Comparison of ENCODE assay signal across 14 cellular contexts in genomic region chr15:88630798-88631463, GRCh38. TPM values are rescaled to one million over a fixed set of nuclear protein-coding genes. Genes with fewer than 3 reads are reported as not detected.
DNase-seq lines count a peak whose midpoint lies in the region; ATAC-seq, FAIRE-seq and TF ChIP-seq lines count a peak whose summit lies in the region.
"Had no signal": no experiment of that assay in that cellular context is flagged by ENCODE, and none has a peak within 500 bp of the region (broad histone marks: within the 10 kb centered on the region; RNA-seq: fewer than 3 reads in every experiment).

No MANE protein-coding gene starts in this region.

- H2BK12ac ChIP-seq in H1 (ENCODE audit: low read depth, low read length): no peak overlapping the region

- no peak overlapping the region for H4K91ac ChIP-seq in H1 (replicated peaks; ENCODE audit: insufficient read length, low read length)

- H3K27ac ChIP-seq in CD4-positive, alpha-beta memory T cell (ENCODE audit: low read depth, low read length): peak overlapping the region; percentile 52
- H3K27ac ChIP-seq in OCI-LY3 (ENCODE audit: low read length) (peak overlapping the region; percentile 99), H1 (ENCODE audit: low read depth, low read length) (no peak overlapping the region), small intestine (ENCODE audit: low read depth in 1 of 2, low read length in 1 of 2) (peak overlapping the region; percentile 56 to 70)
- H3K27ac ChIP-seq: WERI-Rb-1 had no signal

- H3K9me3 Mint-ChIP-seq in CD4-positive, alpha-beta memory T cell: no peaks in the 10 kb centered on the region

- no peak overlapping the region for H3K56ac ChIP-seq in H1 (replicated peaks; ENCODE audit: insufficient read length, low read depth, low read length)

- no peak overlapping the region for H2AK5ac ChIP-seq in H1 (ENCODE audit: low read depth, low read length)

- H3K27me3 ChIP-seq in CD4-positive, alpha-beta memory T cell (ENCODE audit: insufficient read depth, low read length): no peaks in the 10 kb centered on the region
- H3K27me3 ChIP-seq in OCI-LY3 (ENCODE audit: low read depth, low read length) (no peaks in the 10 kb centered on the region), H1 (replicated peaks in 1 of 4; ENCODE audit: control insufficient read depth in 3 of 4, extremely low read depth in 1 of 4, insufficient read depth in 3 of 4, low read length in 3 of 4) (no peaks in the 10 kb centered on the region), small intestine (ENCODE audit: control insufficient read depth in 2 of 2, insufficient read depth in 2 of 2, low read length in 2 of 2) (no peaks in the 10 kb centered on the region)
- H3K27me3 ChIP-seq: adrenal gland had no signal

- H2BK5ac ChIP-seq in H1 (ENCODE audit: low read depth, low read length): no peak overlapping the region

- H3K27me3 Mint-ChIP-seq in CD4-positive, alpha-beta memory T cell: no peaks in the 10 kb centered on the region

- no peak overlapping the region for H3K14ac ChIP-seq in H1 (ENCODE audit: insufficient read length)

- H3K4me3 Mint-ChIP-seq in CD4-positive, alpha-beta memory T cell: peak overlapping the region in 6 of 8 donors; percentile 21 to 88 (median 75)

- POLR2A ChIA-PET in CD4-positive, alpha-beta memory T cell (lab: Charles Lee; ENCODE audit: partially characterized antibody): interaction anchor here (0.9 to 8.2 kb wide), 3 partner anchors 9 to 33 kb away, joined by 3 to 113 read pairs (median 28); partner anchors contain the start of gene AEN
- POLR2A ChIA-PET in H1 (lab: Charles Lee; ENCODE audit: partially characterized antibody): interaction anchor here (5.8 to 7.5 kb wide), 3 partner anchors 6 to 16 kb away, joined by 38 to 61 read pairs (median 52); partner anchors contain the start of gene AEN

- no peaks in the 10 kb centered on the region for H3K9me3 ChIP-seq in CD4-positive, alpha-beta memory T cell (ENCODE audit: control insufficient read depth in 1 of 2, low read length in 2 of 2)
- no peaks in the 10 kb centered on the region for H3K9me3 ChIP-seq in OCI-LY3 (ENCODE audit: insufficient read depth, low read length)
- no peaks in the 10 kb centered on the region for H3K9me3 ChIP-seq in H1 (ENCODE audit: insufficient read depth in 2 of 2, low read depth in 1 of 2, low read length in 1 of 2)
- no peaks in the 10 kb centered on the region for H3K9me3 ChIP-seq in small intestine (ENCODE audit: control insufficient read depth, low read depth)
- H3K9me3 ChIP-seq: adrenal gland had no signal

- H3K23me2 ChIP-seq in H1 (ENCODE audit: low read depth, low read length): no peaks in the 10 kb centered on the region

- H4K20me1 ChIP-seq in OCI-LY3 (ENCODE audit: insufficient read depth, low read length): peaks cover 68% of the 10 kb centered on the region
- peaks cover 56% of the 10 kb centered on the region in 2 experiments for H4K20me1 ChIP-seq in H1 (replicated peaks in 1 of 2; ENCODE audit: control insufficient read depth in 1 of 2, insufficient read depth in 2 of 2, low read length in 2 of 2)

- no peak overlapping the region for H3K4ac ChIP-seq in H1 (replicated peaks; ENCODE audit: insufficient read length, low read depth, low read length)

- H3K9ac ChIP-seq in OCI-LY3 (ENCODE audit: low read length): no peak overlapping the region; the same call in 1 of the 2 replicates
- H3K9ac ChIP-seq in H1 (replicated peaks in 1 of 4; ENCODE audit: extremely low read depth in 1 of 4, low read depth in 3 of 4, low read length in 3 of 4): no peak overlapping the region

- peaks cover 99% of the 10 kb centered on the region for H3K4me1 ChIP-seq in CD4-positive, alpha-beta memory T cell (ENCODE audit: insufficient read depth, low read length)
- H3K4me1 ChIP-seq in OCI-LY3 (ENCODE audit: low read length) (peaks cover 100% of the 10 kb centered on the region), H1 (replicated peaks in 1 of 4; ENCODE audit: control insufficient read depth in 3 of 4, insufficient read depth in 4 of 4, low read length in 3 of 4) (peaks cover 0 to 5% (median 3%) of the 10 kb centered on the region in 4 experiments; a peak in 5 of 7 replicates), small intestine (ENCODE audit: control insufficient read depth in 2 of 2, insufficient read depth in 1 of 2, low read depth in 1 of 2, low read length in 1 of 2) (peaks cover 0 to 8% of the 10 kb centered on the region in 2 donors)

- FAIRE-seq in H1 (lab: Jason Lieb, UNC): no peak
- FAIRE-seq in small intestine (lab: Jason Lieb, UNC): no peak
- FAIRE-seq: HTR-8/SVneo had no signal

- peaks cover 28% of the 10 kb centered on the region; the same call in 1 of the 2 replicates for H3K79me1 ChIP-seq in H1 (ENCODE audit: low read depth, low read length)

- no peak overlapping the region for H4K5ac ChIP-seq in H1 (ENCODE audit: insufficient read length, low read depth, low read length)

- no peak overlapping the region for H2BK120ac ChIP-seq in H1 (replicated peaks; ENCODE audit: low read depth, low read length)

- peak overlapping the region; percentile 51; the same call in 1 of the 2 replicates for H3K4me2 ChIP-seq in OCI-LY3 (ENCODE audit: low read length)
- no peak overlapping the region for H3K4me2 ChIP-seq in H1 (ENCODE audit: insufficient read depth in 1 of 2, low read depth in 2 of 2, low read length in 2 of 2)

- no peak overlapping the region for H3K4me3 ChIP-seq in CD4-positive, alpha-beta memory T cell (ENCODE audit: low read length in 2 of 2)
- no peak overlapping the region for H3K4me3 ChIP-seq in OCI-LY3 (ENCODE audit: low read length)
- no peak overlapping the region for H3K4me3 ChIP-seq in H1 (ENCODE audit: extremely low read depth in 1 of 4, insufficient read depth in 2 of 4, low read depth in 3 of 4, low read length in 4 of 4)
- H3K4me3 ChIP-seq in small intestine (ENCODE audit: low read depth in 1 of 2, low read length in 2 of 2): no peak overlapping the region
- H3K4me3 ChIP-seq: adrenal gland had no signal

- H3K4me1 Mint-ChIP-seq in CD4-positive, alpha-beta memory T cell: peaks cover 48 to 96% (median 80%) of the 10 kb centered on the region in 4 donors

- no peak overlapping the region for H3K18ac ChIP-seq in H1 (ENCODE audit: extremely low read depth, low read length)

- H2BK20ac ChIP-seq in H1 (ENCODE audit: low read length): no peak overlapping the region

- TF ChIP-seq CTCF in OCI-LY3 (IDR thresholded peaks at IDR 0.05; ENCODE audit: low read depth, low read length) (no peak), H1 (IDR thresholded peaks at IDR 0.05; ENCODE audit: control extremely low read depth in 1 of 3, insufficient read depth in 1 of 3, low read depth in 1 of 3, low read length in 3 of 3) (no peak)

- intact Hi-C loops in CD4-positive, alpha-beta memory T cell (cut with micrococcal nuclease): no loop called here

- peak in 1 of 2 experiments; percentile 13; a peak in 1 of 3 replicates for TF ChIP-seq POLR2A in H1 (IDR thresholded peaks at IDR 0.05; ENCODE audit: control extremely low read depth in 1 of 2, low read depth in 2 of 2, low read length in 2 of 2)

- 93% methylated on average over 7 of the region's 7 CpGs; no CpG with 5 or more reads in 1 of the 2 experiments for WGBS in H1 (ENCODE audit: extremely low coverage in 1 of 2, insufficient coverage in 1 of 2, insufficient read length in 1 of 2, insufficient replicate concordance in 2 of 2, low coverage in 1 of 2, low lambda C conversion rate in 2 of 2, missing lambda C conversion rate in 1 of 2), 2 experiments
- 54 to 86% (median 81%) methylated on average over 7 of the region's 7 CpGs for WGBS in small intestine, 3 donors

- peaks cover 86% of the 10 kb centered on the region for H3K79me2 ChIP-seq in OCI-LY3 (ENCODE audit: low read length)
- H3K79me2 ChIP-seq in H1 (ENCODE audit: control insufficient read depth in 1 of 2, insufficient read depth in 2 of 2, low read length in 2 of 2): peaks cover 21 to 39% of the 10 kb centered on the region in 2 experiments

- H3K23ac ChIP-seq in H1 (ENCODE audit: insufficient read length): no peak overlapping the region

- H3K36me3 ChIP-seq in CD4-positive, alpha-beta memory T cell (ENCODE audit: insufficient read depth, low read length): peaks cover 35% of the 10 kb centered on the region
- H3K36me3 ChIP-seq in OCI-LY3 (replicated peaks; ENCODE audit: low read depth, low read length) (peaks cover 75% of the 10 kb centered on the region), H1 (ENCODE audit: control insufficient read depth in 2 of 4, insufficient read depth in 4 of 4, low read length in 3 of 4) (peaks cover 50 to 84% (median 63%) of the 10 kb centered on the region in 4 experiments), small intestine (ENCODE audit: control insufficient read depth in 2 of 2, insufficient read depth in 2 of 2, low read length in 2 of 2) (peaks cover 0 to 7% of the 10 kb centered on the region in 2 donors)

- no peak overlapping the region for H4K8ac ChIP-seq in H1 (ENCODE audit: extremely low read depth, insufficient read depth, low read length)

- DNase-seq in CD4-positive, alpha-beta memory T cell: no peak
- no peak for DNase-seq in H1 (ENCODE audit: low read depth in 1 of 2, low spot score in 2 of 2)
- DNase-seq in small intestine: no peak
- DNase-seq in stimulated activated CD4-positive, alpha-beta T cell treated with anti-CD3 and anti-CD28 coated beads, Interleukin-2, amount 100 ng/mL, for 48 hours: no peak
- no peak for DNase-seq in NCI-H187 treated with DMSO at 0.1 percent for 48 hours (lab: John Stamatoyannopoulos, UW)
- DNase-seq in COR-L47 (lab: John Stamatoyannopoulos, UW): no peak
- DNase-seq: adrenal gland; DMS79 treated with DMSO at 0.1 percent for 48 hours; NCI-H1930; stimulated activated naive CD4-positive, alpha-beta T cell treated with Interleukin-2 at 50 U/mL for 16 hours; WERI-Rb-1 had no signal

- TF ChIP-seq EP300 in H1 (IDR thresholded peaks at IDR 0.05; ENCODE audit: borderline replicate concordance in 1 of 2, low read depth in 2 of 2, low read length in 2 of 2): no peak

- H2AFZ ChIP-seq in OCI-LY3 (ENCODE audit: low read depth, low read length): no peak overlapping the region
- no peak overlapping the region for H2AFZ ChIP-seq in H1 (ENCODE audit: low read length)

- TF ChIP-seq RAD21 in H1 (IDR thresholded peaks at IDR 0.05 in 1 of 2, conservative IDR thresholded peaks at IDR 0.05 in 1 of 2; ENCODE audit: low read depth in 2 of 2, low read length in 2 of 2): no peak

- CTCF ChIA-PET in CD4-positive, alpha-beta memory T cell (lab: Charles Lee; ENCODE audit: partially characterized antibody): interaction anchor here (0.8 to 9.9 kb wide), 2 partner anchors 8 to 34 kb away, joined by 4 to 132 read pairs; partner anchors contain the start of gene ISG20
- CTCF ChIA-PET in H1 (lab: Charles Lee; ENCODE audit: partially characterized antibody): interaction anchor here (0.8 to 2.2 kb wide), 10 partner anchors 8 to 206 kb away, joined by 3 to 9 read pairs (median 3); partner anchors contain the start of gene ISG20

- H3K36me3 Mint-ChIP-seq in CD4-positive, alpha-beta memory T cell: peaks cover 56 to 59% of the 10 kb centered on the region in 2 donors

- H2BK15ac ChIP-seq in H1 (ENCODE audit: low read length): no peak overlapping the region

- ATAC-seq in HG02938 (IDR thresholded peaks at IDR 0.05; ENCODE audit: unreplicated experiment): no peak

- peak overlapping the region; percentile 81 to 99 (median 91) for H3K27ac Mint-ChIP-seq in CD4-positive, alpha-beta memory T cell

RNA-seq across cellular contexts. Expression of gene ISG20, which starts 7.9 kb away (rescaled TPM):
- total RNA-seq in CD4-positive, alpha-beta memory T cell: 100 to 1,000 TPM; 144 to 153 TPM
- 100 to 1,000 TPM; 494 to 667 TPM for polyA plus RNA-seq in CD4-positive, alpha-beta memory T cell
- total RNA-seq in H1 (2021; fragmentation: NEBNext Ultra II Directional; extraction: Animal tissue kit (Norgen Biotek cat#: 25700)): 2.9 and 4.0 TPM in 2 replicates
- polyA plus RNA-seq in H1 (2011; rRNA removed) (5.0 and 5.2 TPM in 2 replicates), small intestine (100 to 1,000 TPM in 2 of 3 donors, 10 to 100 TPM in 1; 64.5 to 434 (median 132) TPM)
- polyA plus RNA-seq in H1 (2011; cell fraction: cytosol; rRNA removed): 5.5 TPM
- 6.6 TPM for polyA plus RNA-seq in H1 (2011; cell fraction: nucleus; rRNA removed)
- polyA plus RNA-seq in H1 (2012, experiment 1 of 2): 2.5 to 5.7 TPM (median 4.1 TPM) in 4 replicates
- 3.0 TPM for polyA plus RNA-seq in H1 (2012, experiment 2 of 2)
- polyA plus RNA-seq in H1 (2013, experiment 1 of 2): 3.1 TPM
- 2.1 TPM for polyA plus RNA-seq in H1 (2013, experiment 2 of 2)
- 1.8 and 2.0 TPM in 2 replicates for polyA minus RNA-seq in H1 (2011; rRNA and poly(A)+ RNA removed)
- polyA minus RNA-seq in H1 (2011; cell fraction: cytosol; rRNA and poly(A)+ RNA removed): 0.81 TPM
- polyA minus RNA-seq in H1 (2011; cell fraction: nucleus; rRNA and poly(A)+ RNA removed): 3.0 TPM

RNA-seq across cellular contexts. Expression of gene AEN, which starts 9.8 kb away (rescaled TPM):
- total RNA-seq in CD4-positive, alpha-beta memory T cell: 10 to 100 TPM; 54.5 to 56.8 TPM
- 10 to 100 TPM; 33.2 to 35.8 TPM for polyA plus RNA-seq in CD4-positive, alpha-beta memory T cell
- total RNA-seq in H1 (2021; fragmentation: NEBNext Ultra II Directional; extraction: Animal tissue kit (Norgen Biotek cat#: 25700)): 122 and 125 TPM in 2 replicates
- polyA plus RNA-seq in H1 (2011; rRNA removed) (112 and 167 TPM in 2 replicates), small intestine (10 to 100 TPM in 2 of 3 donors, 1 to 10 TPM in 1; 5.4 to 16.8 (median 14.4) TPM)
- 150 TPM for polyA plus RNA-seq in H1 (2011; cell fraction: cytosol; rRNA removed)
- 209 TPM for polyA plus RNA-seq in H1 (2011; cell fraction: nucleus; rRNA removed)
- 89.9 to 128 TPM (median 107 TPM) in 4 replicates for polyA plus RNA-seq in H1 (2012, experiment 1 of 2)
- polyA plus RNA-seq in H1 (2012, experiment 2 of 2): 126 TPM
- polyA plus RNA-seq in H1 (2013, experiment 1 of 2): 61.5 TPM
- 61.2 TPM for polyA plus RNA-seq in H1 (2013, experiment 2 of 2)
- 157 and 180 TPM in 2 replicates for polyA minus RNA-seq in H1 (2011; rRNA and poly(A)+ RNA removed)
- polyA minus RNA-seq in H1 (2011; cell fraction: cytosol; rRNA and poly(A)+ RNA removed): 130 TPM
- 229 TPM for polyA minus RNA-seq in H1 (2011; cell fraction: nucleus; rRNA and poly(A)+ RNA removed)

Comparison
In these comparisons a context has a peak if more than half of its experiments do, and no peak if none do; other contexts are left out.
1. RNA of gene ISG20, which starts 7.9 kb away (polyA plus RNA-seq): 494 to 667 TPM in CD4-positive, alpha-beta memory T cell and 64.5 to 434 TPM in small intestine; 2.1 to 6.6 TPM in H1; every median in the first group is over 4 times any median in the second.